ENCODE assay signal across 1 cellular context in genomic region chr11:69884751-69885150, GRCh38.
TF ChIP-seq lines count a peak whose summit lies in the region.

No MANE protein-coding gene starts in this region.

TF ChIP-seq in H1, 55 proteins besides CTCF, POLR2A, EP300 and RAD21 (continued from another document):
- TF ChIP-seq SIN3A (conservative IDR thresholded peaks at IDR 0.05 in 1 of 2, IDR thresholded peaks at IDR 0.05 in 1 of 2; ENCODE audit: low read depth in 1 of 2, low read length in 2 of 2) (no peak), E2F6 (IDR thresholded peaks at IDR 0.05) (no peak), TEAD4 (IDR thresholded peaks at IDR 0.05; ENCODE audit: low read depth, low read length) (no peak), NRF1 (IDR thresholded peaks at IDR 0.05; ENCODE audit: low read depth, low read length) (no peak)
TF ChIP-seq in H1: peak in this region for 0.
